In the genomic region with DNA sequence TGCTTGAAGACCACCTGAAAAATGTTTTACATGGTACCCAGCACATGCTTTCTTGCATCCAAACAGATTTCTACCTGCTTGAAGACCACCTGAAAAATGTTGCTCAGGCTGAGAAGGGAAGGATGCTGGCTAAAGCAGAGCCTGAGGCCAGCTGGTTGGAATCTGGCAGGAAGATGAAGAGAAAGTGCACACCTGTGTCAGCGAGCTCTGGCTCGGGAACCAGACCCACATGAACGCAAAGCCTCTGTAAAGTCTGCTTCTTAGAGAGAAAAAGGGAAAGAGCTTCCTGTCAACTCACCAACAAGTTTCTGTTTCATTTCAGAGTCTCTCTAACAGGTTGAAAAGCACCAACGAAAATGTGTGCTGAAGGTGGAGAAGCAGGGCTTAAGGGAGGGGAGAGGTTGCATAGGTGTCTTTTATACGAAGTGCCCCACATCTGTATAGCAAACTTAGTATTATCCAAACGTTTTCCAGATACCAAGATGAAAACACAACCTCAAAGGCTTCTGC, we compare ENCODE assay signal across 25 cellular contexts.
"Had no signal": no experiment of that assay in that cellular context is flagged by ENCODE, and none has a peak within 500 bp of the region (broad histone marks: within the 10 kb centered on the region; RNA-seq: fewer than 3 reads in every experiment).

No MANE protein-coding gene starts in this region.

- H3K9me3 ChIP-seq: lower lobe of right lung, ovary, prostate gland, tibial nerve, uterus had no signal

- ATAC-seq: left colon; left lung; lower lobe of right lung; naive thymus-derived CD4-positive, alpha-beta T cell; natural killer cell treated with Interleukin-12 subunit alpha and Interleukin-12 subunit beta and Interleukin-15 and Interleukin-18, amount 100 ng/mL, for 72 hours; right cardiac atrium; sciatic nerve; stimulated activated memory B cell treated with anti-CD40 and anti-IgM and Interleukin-4, amounts not matched to agents 10 μg/mL and 1 μg/mL and 100 μg/mL, for 72 hours; stimulated activated naive CD8-positive, alpha-beta T cell treated with anti-CD3 and anti-CD28 coated beads, Interleukin-15, amount 100 ng/mL, for 72 hours had no signal

- DNase-seq: hypothalamus; immature natural killer cell; kidney; left colon; left lung; lower lobe of right lung; mesendoderm; naive thymus-derived CD4-positive, alpha-beta T cell; ovary; posterior cingulate gyrus; retina; right cardiac atrium; spleen; stimulated activated CD4-positive, alpha-beta T cell treated with anti-CD3 and anti-CD28 coated beads, Interleukin-4, amount 100 ng/mL, for 4 hours; stimulated activated CD8-positive, alpha-beta memory T cell treated with anti-CD3 and anti-CD28 coated beads, Interleukin-4, amount 100 ng/mL, for 48 hours; stimulated activated naive CD4-positive, alpha-beta T cell treated with Interleukin-2 at 50 U/mL for 16 hours; stimulated activated naive CD8-positive, alpha-beta T cell treated with anti-CD3 and anti-CD28 coated beads, Interleukin-15, amount 100 ng/mL, for 72 hours; substantia nigra; uterus had no signal

- H3K27ac ChIP-seq: left lung, lower lobe of right lung, ovary, prostate gland, skin epidermis, spleen, tibial nerve, uterus had no signal

- H3K27me3 ChIP-seq: left lung, ovary, spleen, tibial nerve, uterus had no signal

- H3K4me3 ChIP-seq: left lung, lower lobe of right lung, ovary, prostate gland, skin epidermis, spleen, tibial nerve, uterus had no signal

- H3K4me1 ChIP-seq: left lung, lower lobe of right lung, prostate gland, spleen, tibial nerve, uterus had no signal

- H3K36me3 ChIP-seq: left lung, lower lobe of right lung, ovary, prostate gland, spleen, tibial nerve, uterus had no signal
